Comparison of ENCODE assay signal across 14 cellular contexts in the genomic region with DNA sequence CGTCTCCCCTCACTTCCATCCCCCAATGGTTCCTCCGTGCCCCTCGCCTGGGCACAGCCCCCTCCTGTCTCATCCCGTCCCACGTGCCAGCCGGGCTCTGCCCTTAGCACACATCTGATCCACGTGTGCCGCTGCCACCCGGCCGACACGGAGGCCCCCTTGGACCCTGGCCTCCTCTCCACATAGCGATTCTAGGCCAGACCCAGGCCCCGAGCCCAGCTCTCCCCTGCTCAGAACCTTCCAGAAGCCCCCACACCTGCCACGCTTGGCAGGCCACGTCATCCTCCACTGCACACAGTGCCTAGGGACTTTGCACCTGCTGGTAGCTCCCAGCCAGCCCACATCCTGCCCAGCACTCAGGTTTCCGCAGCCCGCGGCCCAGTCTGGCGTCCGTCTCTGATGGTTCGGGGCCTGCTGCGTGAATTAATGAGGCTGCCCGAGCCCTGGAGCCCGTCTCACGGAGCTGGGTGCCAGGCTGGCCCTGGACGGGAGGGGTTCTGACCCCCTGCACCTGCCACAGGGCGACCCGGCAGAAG. TPM values are rescaled to one million over a fixed set of nuclear protein-coding genes. Genes with fewer than 3 reads are reported as not detected.
DNase-seq lines count a peak whose midpoint lies in the region; ATAC-seq and TF ChIP-seq lines count a peak whose summit lies in the region.
"Had no signal": no experiment of that assay in that cellular context is flagged by ENCODE, and none has a peak within 500 bp of the region (broad histone marks: within the 10 kb centered on the region; RNA-seq: fewer than 3 reads in every experiment).

No MANE protein-coding gene starts in this region.

- peaks cover 24% of the 10 kb centered on the region for H3K4me1 Mint-ChIP-seq in CD4-positive, alpha-beta T cell (ENCODE audit: low read depth)
- peaks cover 44 to 51% of the 10 kb centered on the region in 2 donors for H3K4me1 Mint-ChIP-seq in immature natural killer cell

- no peak overlapping the region for H3K27ac ChIP-seq in CD4-positive, alpha-beta T cell (ENCODE audit: low read depth, low read length)
- H3K27ac ChIP-seq: heart left ventricle, ovary had no signal

- no peaks in the 10 kb centered on the region for H3K4me1 ChIP-seq in BE2C

- H3K9me3 ChIP-seq in CD4-positive, alpha-beta T cell (ENCODE audit: control insufficient read depth, low read length), result no peaks in the 10 kb centered on the region
- H3K9me3 ChIP-seq in BE2C, result no peaks in the 10 kb centered on the region
- H3K9me3 ChIP-seq: heart left ventricle, ovary had no signal

- H3K27me3 ChIP-seq in CD4-positive, alpha-beta T cell (ENCODE audit: control insufficient read depth, insufficient read depth, low read length), result no peaks in the 10 kb centered on the region
- H3K27me3 ChIP-seq in BE2C, result no peaks in the 10 kb centered on the region
- H3K27me3 ChIP-seq: ovary had no signal

- no peak overlapping the region for H3K4me3 ChIP-seq in BE2C (ENCODE audit: low read depth, low read length)
- H3K4me3 ChIP-seq: heart left ventricle, lung, ovary had no signal

- H3K27me3 Mint-ChIP-seq in CD4-positive, alpha-beta T cell, result no peaks in the 10 kb centered on the region
- H3K27me3 Mint-ChIP-seq in immature natural killer cell (ENCODE audit: low read depth in 3 of 3), result peaks cover 0 to 2% (median 0%) of the 10 kb centered on the region in 3 donors

- H3K36me3 ChIP-seq in BE2C, result no peaks in the 10 kb centered on the region
- H3K36me3 ChIP-seq: heart left ventricle, ovary had no signal

- CTCF ChIA-PET in CD4-positive, alpha-beta T cell (lab: Charles Lee), result no interaction called here

- H3K9me3 Mint-ChIP-seq in CD4-positive, alpha-beta T cell, result no peaks in the 10 kb centered on the region
- H3K9me3 Mint-ChIP-seq in immature natural killer cell, result no peaks in the 10 kb centered on the region
- H3K9me3 Mint-ChIP-seq: activated T-cell treated with anti-CD3 and anti-CD28 coated beads, Interleukin-2, amount 50 U/mL, for 4 hours had no signal

- POLR2A ChIA-PET in CD4-positive, alpha-beta T cell (lab: Charles Lee), result no interaction called here

- in situ Hi-C loops in GM13977 (cut with MboI; ENCODE audit: low pct_unique_long_range_greater_than_20kb, low sequenced_read_pairs, unreplicated experiment), result no loop called here

- H3K27ac Mint-ChIP-seq in CD4-positive, alpha-beta T cell, result no peak overlapping the region
- H3K27ac Mint-ChIP-seq in immature natural killer cell, result peak overlapping the region; percentile 29 to 88 (median 70)

- no peak overlapping the region for H3K4me3 Mint-ChIP-seq in CD4-positive, alpha-beta T cell
- H3K4me3 Mint-ChIP-seq in immature natural killer cell, result peak overlapping the region in 3 of 5 donors; percentile 23 to 36 (median 35)
- H3K4me3 Mint-ChIP-seq: activated T-cell treated with anti-CD3 and anti-CD28 coated beads, Interleukin-2, amount 50 U/mL, for 4 hours had no signal

- ATAC-seq in CD4-positive, alpha-beta T cell (ENCODE audit: poor library complexity), result peak; percentile 48
- no peak for ATAC-seq in HG03097 (IDR thresholded peaks at IDR 0.05; ENCODE audit: low FRiP score, unreplicated experiment)
- ATAC-seq in GM21723 (IDR thresholded peaks at IDR 0.05; ENCODE audit: unreplicated experiment), result no peak
- ATAC-seq: activated T-cell treated with anti-CD3 and anti-CD28 coated beads, Interleukin-2, amount 50 U/mL, for 4 hours; heart left ventricle had no signal

- TF ChIP-seq CTCF in CD4-positive, alpha-beta T cell (IDR thresholded peaks at IDR 0.05), result no peak
- no peak for TF ChIP-seq CTCF in GM13977 (IDR thresholded peaks at IDR 0.05; ENCODE audit: extremely low read depth, insufficient read depth, missing control alignments)
- TF ChIP-seq CTCF in BE2C (IDR thresholded peaks at IDR 0.05; ENCODE audit: low read depth, low read length), result no peak

- no peak for DNase-seq in CD4-positive, alpha-beta T cell
- peak; percentile 70 for DNase-seq in GM13977 (ENCODE audit: low spot score)
- peak; percentile 87 for DNase-seq in NAMALWA (ENCODE audit: low spot score)
- peak; percentile 54 to 58 (median 57) for DNase-seq in immature natural killer cell
- no peak for DNase-seq in NCI-H2107 (lab: John Stamatoyannopoulos, UW)
- no peak for DNase-seq in BE2C
- DNase-seq: activated T-cell treated with anti-CD3 and anti-CD28 coated beads, Interleukin-2, amount 50 U/mL, for 4 hours; heart left ventricle; NCI-H2227 treated with DMSO at 0.1 percent for 48 hours; ovary had no signal

- peaks cover 2% of the 10 kb centered on the region for H3K36me3 Mint-ChIP-seq in CD4-positive, alpha-beta T cell (ENCODE audit: low read depth)
- H3K36me3 Mint-ChIP-seq in immature natural killer cell, result peaks cover 0 to 4% (median 2%) of the 10 kb centered on the region in 3 donors

- intact Hi-C loops in CD4-positive, alpha-beta T cell (cut with DNase I, micrococcal nuclease), result no loop called here

RNA-seq across cellular contexts. Expression of a gene that starts 20.1 kb away (rescaled TPM):
- total RNA-seq in CD4-positive, alpha-beta T cell, result 10 to 100 TPM; 47.6 to 48.1 TPM
- 1 to 10 TPM in 2 of 3 donors, not detected in 1; 2.9 to 5.1 TPM for polyA plus RNA-seq in immature natural killer cell
- 6.1 TPM for polyA plus RNA-seq in BE2C (2012; ENCODE audit: insufficient read depth, insufficient read length, low read depth)

RNA-seq across cellular contexts. Expression of a gene that starts 30.2 kb away (rescaled TPM):
- total RNA-seq in CD4-positive, alpha-beta T cell, result 10 to 100 TPM; 42.9 to 47.0 TPM
- polyA plus RNA-seq in immature natural killer cell, result 10 to 100 TPM in 1 of 3 donors, 1 to 10 TPM in 2; 9.1 to 23.3 (median 9.8) TPM
- polyA plus RNA-seq in BE2C (2012; ENCODE audit: insufficient read depth, insufficient read length, low read depth), result 39.2 TPM

RNA-seq across cellular contexts. Expression of a gene that starts 33.9 kb away (rescaled TPM):
- not detected for total RNA-seq in CD4-positive, alpha-beta T cell
- not detected for polyA plus RNA-seq in immature natural killer cell
- polyA plus RNA-seq in BE2C (2012; ENCODE audit: insufficient read depth, insufficient read length, low read depth), result not detected
- total RNA-seq: activated T-cell treated with anti-CD3 and anti-CD28 coated beads, Interleukin-2, amount 50 U/mL, for 4 hours; MCF 10A had no signal

Comparison
In these comparisons a context has a peak if more than half of its experiments do, and no peak if none do; other contexts are left out.
1. DNase-seq: peak in GM13977 (single experiment), NAMALWA (single experiment) and immature natural killer cell (3 of 3); none in CD4-positive, alpha-beta T cell (0 of 10), NCI-H2107 (single experiment) and BE2C (single experiment).